28 cellular contexts compared by ENCODE assay signal in the genomic region with DNA sequence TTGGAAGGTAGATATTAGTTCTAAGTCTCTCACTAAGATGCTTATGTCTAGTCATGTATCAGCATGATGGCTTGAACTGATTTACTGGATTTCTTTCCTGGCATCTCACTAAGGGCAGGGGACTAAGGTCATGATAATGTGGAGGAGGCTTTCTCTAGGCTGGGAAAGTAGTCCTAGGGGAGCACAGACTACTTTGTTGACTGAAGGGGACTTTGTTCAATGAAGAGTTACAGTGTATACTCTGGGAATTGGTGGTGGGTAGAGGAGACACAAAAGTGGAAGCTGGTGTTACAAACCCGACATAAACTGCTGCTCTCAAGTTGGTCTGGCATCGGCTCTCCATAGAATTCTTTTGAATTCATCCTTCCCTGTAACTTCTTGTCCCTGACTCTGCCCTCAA.
DNase-seq lines count a peak whose midpoint lies in the region; TF ChIP-seq lines count a peak whose summit lies in the region.
"Had no signal": no experiment of that assay in that cellular context is flagged by ENCODE, and none has a peak within 500 bp of the region (broad histone marks: within the 10 kb centered on the region; RNA-seq: fewer than 3 reads in every experiment).

No MANE protein-coding gene starts in this region.

- H3K4me3 ChIP-seq in Caco-2 (ENCODE audit: low read depth, low read length) = no peak overlapping the region
- no peak overlapping the region for H3K4me3 ChIP-seq in SJSA1
- no peak overlapping the region for H3K4me3 ChIP-seq in mesenchymal stem cell (ENCODE audit: insufficient read depth in 1 of 2, low read depth in 1 of 2, low read length in 2 of 2)
- H3K4me3 ChIP-seq in smooth muscle cell = no peak overlapping the region
- H3K4me3 ChIP-seq in thyroid gland (replicated peaks in 1 of 3) = no peak overlapping the region
- H3K4me3 ChIP-seq: GM23338, PC-9, SJCRH30 had no signal

- H3K4me1 Mint-ChIP-seq in Caco-2 (ENCODE audit: low read depth, unreplicated experiment) = peaks cover 36% of the 10 kb centered on the region
- H3K4me1 Mint-ChIP-seq: CD14-positive monocyte; CD8-positive, alpha-beta memory T cell had no signal

- H3K9ac ChIP-seq in mesenchymal stem cell (ENCODE audit: low read length) (no peak overlapping the region), smooth muscle cell (ENCODE audit: low read depth) (no peak overlapping the region)
- H3K9ac ChIP-seq: KMS-11 had no signal

- peak overlapping the region; percentile 25 to 49 for H3K18ac ChIP-seq in mesenchymal stem cell (ENCODE audit: low read depth in 1 of 2, low read length in 2 of 2)

- H3K27me3 Mint-ChIP-seq in Caco-2 (ENCODE audit: insufficient read depth, unreplicated experiment) = no peaks in the 10 kb centered on the region
- H3K27me3 Mint-ChIP-seq: IgD-negative memory B cell had no signal

- H3K9me3 ChIP-seq in Caco-2 (no peaks in the 10 kb centered on the region), SJSA1 (replicated peaks) (no peaks in the 10 kb centered on the region), mesenchymal stem cell (ENCODE audit: control insufficient read depth, low read length) (no peaks in the 10 kb centered on the region), smooth muscle cell (replicated peaks; ENCODE audit: low read depth) (no peaks in the 10 kb centered on the region), thyroid gland (no peaks in the 10 kb centered on the region)
- H3K9me3 ChIP-seq: BE2C, SJCRH30 had no signal

- H3K4me1 ChIP-seq in Caco-2 (peaks cover 70% of the 10 kb centered on the region), SJSA1 (replicated peaks) (peaks cover 54% of the 10 kb centered on the region), mesenchymal stem cell (ENCODE audit: control insufficient read depth, insufficient read depth, low read depth, low read length) (peaks cover 11% of the 10 kb centered on the region), smooth muscle cell (ENCODE audit: low read depth) (peaks cover 40% of the 10 kb centered on the region), thyroid gland (peaks cover 6 to 17% of the 10 kb centered on the region in 2 donors)
- H3K4me1 ChIP-seq: BE2C had no signal

- CTCF ChIA-PET in Caco-2 (lab: Charles Lee) = interaction anchor here (1.5 to 2.7 kb wide), 5 partner anchors 11 to 76 kb away, joined by 3 to 61 read pairs (median 7); a partner anchor contains a TSS

- peak overlapping the region; percentile 30 for H2AK5ac ChIP-seq in mesenchymal stem cell (ENCODE audit: low read length, severe bottlenecking)

- H2BK15ac ChIP-seq in mesenchymal stem cell (ENCODE audit: low read depth, poor library complexity, severe bottlenecking) = peak overlapping the region; percentile 52

- H2AFZ ChIP-seq in mesenchymal stem cell (ENCODE audit: low read depth, low read length) (no peak overlapping the region), smooth muscle cell (ENCODE audit: low read depth) (no peak overlapping the region)
- H2AFZ ChIP-seq: GM23338, PC-9 had no signal

- TF ChIP-seq CTCF in Caco-2 (IDR thresholded peaks at IDR 0.05; ENCODE audit: insufficient read depth in 1 of 2, low read depth in 1 of 2, low read length in 1 of 2, severe bottlenecking in 1 of 2, unreplicated experiment in 1 of 2) (no peak), smooth muscle cell (IDR thresholded peaks at IDR 0.05; ENCODE audit: borderline replicate concordance, insufficient read depth, poor library complexity, severe bottlenecking) (no peak), thyroid gland (IDR thresholded peaks at IDR 0.05) (no peak)

- peaks cover 22% of the 10 kb centered on the region for H3K79me1 ChIP-seq in mesenchymal stem cell (replicated peaks; ENCODE audit: low read length, poor library complexity, severe bottlenecking)

- POLR2A ChIA-PET in Caco-2 (lab: Charles Lee) = interaction anchor here (1.0 to 1.9 kb wide), 2 partner anchors 70 to 77 kb away, joined by 4 to 14 read pairs; no protein-coding TSS in a partner anchor

- no peak overlapping the region for H4K91ac ChIP-seq in mesenchymal stem cell (ENCODE audit: low read length)

- BruUV-seq in Caco-2 (replicated peaks; lab: Mats Ljungman, UMichigan) = no TSS peak

- peaks cover 85% of the 10 kb centered on the region for H3K79me2 ChIP-seq in smooth muscle cell (ENCODE audit: low read depth)

- no peaks in the 10 kb centered on the region for H4K20me1 ChIP-seq in smooth muscle cell (ENCODE audit: low read depth)

- no peak overlapping the region for H2BK120ac ChIP-seq in mesenchymal stem cell (ENCODE audit: low read depth, low read length)

- peak overlapping the region; percentile 87 for H3K27ac Mint-ChIP-seq in Caco-2 (ENCODE audit: unreplicated experiment)
- H3K27ac Mint-ChIP-seq: CD14-positive monocyte; CD8-positive, alpha-beta memory T cell; GM23338; H9; IgD-negative memory B cell had no signal

- 100% methylated on average over 2 of the region's 2 CpGs for WGBS in mesenchymal stem cell
- WGBS in smooth muscle cell (ENCODE audit: low lambda C conversion rate) = 48% methylated on average over 2 of the region's 2 CpGs
- WGBS in thyroid gland, 2 donors = 46 to 79% methylated on average over 2 of the region's 2 CpGs

- no peak overlapping the region for H3K4ac ChIP-seq in mesenchymal stem cell (ENCODE audit: low read depth in 1 of 2, low read length in 2 of 2)

- DNase-seq in Caco-2 (no peak), SJSA1 (ENCODE audit: low read depth in 1 of 2, low spot score in 2 of 2) (no peak), mesenchymal stem cell (no peak), smooth muscle cell (lab: John Stamatoyannopoulos, UW; ENCODE audit: unreplicated experiment) (no peak), posterior cingulate gyrus (no peak), thyroid gland (no peak)
- no peak for DNase-seq in effector CD4-positive, alpha-beta T cell
- DNase-seq: 8988T; ACHN; BE2C; Calu3; CD8-positive, alpha-beta memory T cell; DMS79 treated with DMSO at 0.1 percent for 48 hours; GF-D8; H9; NCI-H1105; NCI-H146; NCI-H1930; NCI-H2107; NCI-H446; NCI-H524 treated with DMSO at 0.1 percent for 48 hours; NCI-H774; PC-9; SJCRH30 had no signal

- H3K4me2 ChIP-seq in mesenchymal stem cell (ENCODE audit: low read length, poor library complexity, severe bottlenecking) (no peak overlapping the region), smooth muscle cell (peak overlapping the region; percentile 35)
- H3K4me2 ChIP-seq: GM23338, KMS-11, PC-9 had no signal

- H2BK5ac ChIP-seq in mesenchymal stem cell (ENCODE audit: low read depth, low read length, poor library complexity, severe bottlenecking) = no peak overlapping the region

- no peak overlapping the region for H3K23ac ChIP-seq in mesenchymal stem cell (ENCODE audit: low read length in 2 of 2)

- no peaks in the 10 kb centered on the region for H3K9me3 Mint-ChIP-seq in Caco-2 (ENCODE audit: unreplicated experiment)
- H3K9me3 Mint-ChIP-seq: CD8-positive, alpha-beta memory T cell; GM23338; H9; IgD-negative memory B cell had no signal

- TF ChIP-seq POLR2A in thyroid gland (IDR thresholded peaks at IDR 0.05) = no peak

- H3K36me3 Mint-ChIP-seq in Caco-2 (ENCODE audit: insufficient read depth, unreplicated experiment) = peaks cover 18% of the 10 kb centered on the region
- H3K36me3 Mint-ChIP-seq: CD14-positive monocyte, IgD-negative memory B cell had no signal

- no peak overlapping the region for H3K14ac ChIP-seq in mesenchymal stem cell (ENCODE audit: low read length in 2 of 2)

- H4K8ac ChIP-seq in mesenchymal stem cell (ENCODE audit: low read length) = no peak overlapping the region

- peak overlapping the region; percentile 75 for H3K4me3 Mint-ChIP-seq in Caco-2 (ENCODE audit: unreplicated experiment)
- H3K4me3 Mint-ChIP-seq: CD14-positive monocyte; CD8-positive, alpha-beta memory T cell; GM23338; H9; IgD-negative memory B cell had no signal

- H3K27ac ChIP-seq in SJSA1 = peak overlapping the region; percentile 80
- no peak overlapping the region for H3K27ac ChIP-seq in mesenchymal stem cell (ENCODE audit: low read length, poor library complexity, severe bottlenecking)
- peak overlapping the region; percentile 78 for H3K27ac ChIP-seq in smooth muscle cell (ENCODE audit: low read depth)
- H3K27ac ChIP-seq in thyroid gland = no peak overlapping the region
- H3K27ac ChIP-seq: KMS-11, PC-9, SJCRH30 had no signal

- peak overlapping the region; percentile 4 to 29 for H2BK12ac ChIP-seq in mesenchymal stem cell (ENCODE audit: low read length in 2 of 2)

- peaks cover 25% of the 10 kb centered on the region for H3F3A ChIP-seq in smooth muscle cell (ENCODE audit: low read depth)

- no peaks in the 10 kb centered on the region for H3K36me3 ChIP-seq in Caco-2 (ENCODE audit: control insufficient read depth, insufficient read depth, low read length)
- no peaks in the 10 kb centered on the region for H3K36me3 ChIP-seq in SJSA1
- no peaks in the 10 kb centered on the region for H3K36me3 ChIP-seq in mesenchymal stem cell (ENCODE audit: control insufficient read depth in 1 of 2, insufficient read depth in 2 of 2, low read depth in 1 of 2, low read length in 2 of 2)
- no peaks in the 10 kb centered on the region for H3K36me3 ChIP-seq in smooth muscle cell (ENCODE audit: low read depth)
- no peaks in the 10 kb centered on the region for H3K36me3 ChIP-seq in thyroid gland
- H3K36me3 ChIP-seq: BE2C, SJCRH30 had no signal

- intact Hi-C loops in Caco-2 (cut with micrococcal nuclease; ENCODE audit: unreplicated experiment) = loop anchor here (2.0 kb wide), 1 partner anchor 17 kb away; no protein-coding TSS in a partner anchor
- intact Hi-C loops in posterior cingulate gyrus (cut with DNase I) = no loop called here
- intact Hi-C loops in thyroid gland (cut with DNase I) = loop anchor here (5.0 kb wide), 1 partner anchor 135 kb away; no protein-coding TSS in a partner anchor

- H3K27me3 ChIP-seq in Caco-2 (replicated peaks; ENCODE audit: control insufficient read depth, insufficient read depth, low read length) (no peaks in the 10 kb centered on the region), SJSA1 (replicated peaks) (no peaks in the 10 kb centered on the region), mesenchymal stem cell (ENCODE audit: control insufficient read depth in 1 of 2, insufficient read depth in 1 of 2, low read length in 2 of 2) (no peaks in the 10 kb centered on the region), smooth muscle cell (ENCODE audit: low read depth) (no peaks in the 10 kb centered on the region), thyroid gland (no peaks in the 10 kb centered on the region)
- H3K27me3 ChIP-seq: BE2C, SJCRH30 had no signal

Comparison
In these comparisons a context has a peak if more than half of its experiments do, and no peak if none do; other contexts are left out.
1. H3K27ac ChIP-seq: peak in SJSA1 (single experiment) and smooth muscle cell (single experiment); none in mesenchymal stem cell (single experiment) and thyroid gland (0 of 3).